1 cellular context compared by ENCODE assay signal in the genomic region with DNA sequence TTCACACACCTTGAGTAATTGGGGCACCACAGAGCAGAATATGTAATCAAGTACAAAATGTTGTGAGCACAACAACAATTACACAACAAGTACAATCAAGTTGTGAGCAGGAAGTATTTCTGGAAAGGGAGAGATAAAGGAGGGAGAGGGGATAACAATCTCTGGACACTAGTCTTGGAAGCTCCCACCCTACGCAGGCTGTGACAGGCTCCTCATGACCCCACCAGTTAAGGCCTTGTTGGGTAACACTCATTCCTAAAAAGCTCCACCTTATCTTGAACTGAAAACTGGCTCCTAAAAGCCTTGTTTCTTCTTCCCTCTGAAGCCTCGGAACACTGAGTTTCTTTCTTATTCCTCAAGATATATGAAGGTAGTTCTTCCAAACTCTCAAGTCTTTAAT.
TF ChIP-seq lines count a peak whose summit lies in the region.

No MANE protein-coding gene starts in this region.

TF ChIP-seq in GM23338, 12 proteins besides CTCF, POLR2A, EP300 and RAD21 (continued from another document):
- TF ChIP-seq ZNF462 (CRISPR knock-in tag; IDR thresholded peaks at IDR 0.05) (no peak), CREB1 (CRISPR knock-in tag; IDR thresholded peaks at IDR 0.05; ENCODE audit: low read depth) (no peak), ZNF331 (CRISPR knock-in tag; IDR thresholded peaks at IDR 0.05; ENCODE audit: low read depth) (no peak)
- TF ChIP-seq, protein P1, sequence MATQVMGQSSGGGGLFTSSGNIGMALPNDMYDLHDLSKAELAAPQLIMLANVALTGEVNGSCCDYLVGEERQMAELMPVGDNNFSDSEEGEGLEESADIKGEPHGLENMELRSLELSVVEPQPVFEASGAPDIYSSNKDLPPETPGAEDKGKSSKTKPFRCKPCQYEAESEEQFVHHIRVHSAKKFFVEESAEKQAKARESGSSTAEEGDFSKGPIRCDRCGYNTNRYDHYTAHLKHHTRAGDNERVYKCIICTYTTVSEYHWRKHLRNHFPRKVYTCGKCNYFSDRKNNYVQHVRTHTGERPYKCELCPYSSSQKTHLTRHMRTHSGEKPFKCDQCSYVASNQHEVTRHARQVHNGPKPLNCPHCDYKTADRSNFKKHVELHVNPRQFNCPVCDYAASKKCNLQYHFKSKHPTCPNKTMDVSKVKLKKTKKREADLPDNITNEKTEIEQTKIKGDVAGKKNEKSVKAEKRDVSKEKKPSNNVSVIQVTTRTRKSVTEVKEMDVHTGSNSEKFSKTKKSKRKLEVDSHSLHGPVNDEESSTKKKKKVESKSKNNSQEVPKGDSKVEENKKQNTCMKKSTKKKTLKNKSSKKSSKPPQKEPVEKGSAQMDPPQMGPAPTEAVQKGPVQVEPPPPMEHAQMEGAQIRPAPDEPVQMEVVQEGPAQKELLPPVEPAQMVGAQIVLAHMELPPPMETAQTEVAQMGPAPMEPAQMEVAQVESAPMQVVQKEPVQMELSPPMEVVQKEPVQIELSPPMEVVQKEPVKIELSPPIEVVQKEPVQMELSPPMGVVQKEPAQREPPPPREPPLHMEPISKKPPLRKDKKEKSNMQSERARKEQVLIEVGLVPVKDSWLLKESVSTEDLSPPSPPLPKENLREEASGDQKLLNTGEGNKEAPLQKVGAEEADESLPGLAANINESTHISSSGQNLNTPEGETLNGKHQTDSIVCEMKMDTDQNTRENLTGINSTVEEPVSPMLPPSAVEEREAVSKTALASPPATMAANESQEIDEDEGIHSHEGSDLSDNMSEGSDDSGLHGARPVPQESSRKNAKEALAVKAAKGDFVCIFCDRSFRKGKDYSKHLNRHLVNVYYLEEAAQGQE (IDR thresholded peaks at IDR 0.05; ENCODE audit: unreplicated experiment), result no peak
